In the genomic region with DNA sequence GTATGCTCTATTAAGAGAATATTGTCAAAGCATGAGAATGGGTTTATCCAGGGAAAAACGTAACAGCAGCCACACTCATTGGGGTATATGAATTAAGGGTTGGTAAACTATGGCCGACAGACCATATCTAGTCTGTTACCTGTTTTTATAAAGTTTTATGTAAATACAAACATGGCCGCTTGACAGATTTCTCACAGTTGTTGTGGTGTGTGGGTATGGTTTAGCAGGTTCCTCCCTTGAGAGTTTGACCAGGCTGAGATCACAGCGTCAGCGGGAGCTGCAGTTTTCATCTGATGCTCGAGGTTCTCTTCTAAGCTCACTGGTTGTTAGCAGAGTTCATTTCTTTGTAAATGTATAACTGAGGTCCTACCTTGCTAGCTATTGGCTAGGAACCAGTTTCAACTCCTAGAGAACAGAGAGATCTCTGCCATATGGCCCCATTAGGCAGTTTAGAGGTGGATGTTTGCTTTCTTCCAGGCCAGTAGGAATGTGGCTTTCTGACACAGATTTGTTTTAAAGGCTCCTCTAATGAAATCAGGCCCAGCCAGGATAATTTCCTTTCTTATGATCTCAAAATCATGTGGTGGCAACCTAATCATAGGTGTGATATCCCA, we compare ENCODE assay signal across 17 cellular contexts. TPM values are rescaled to one million over a fixed set of nuclear protein-coding genes. Genes with fewer than 3 reads are reported as not detected.
DNase-seq lines count a peak whose midpoint lies in the region; ATAC-seq, FAIRE-seq and TF ChIP-seq lines count a peak whose summit lies in the region.
"Had no signal": no experiment of that assay in that cellular context is flagged by ENCODE, and none has a peak within 500 bp of the region (broad histone marks: within the 10 kb centered on the region; RNA-seq: fewer than 3 reads in every experiment).

No MANE protein-coding gene starts in this region.

- H3K9me1 ChIP-seq in K562 (ENCODE audit: control insufficient read depth, insufficient read depth, low read length), result no peaks in the 10 kb centered on the region

- H3K4me1 ChIP-seq in K562 (replicated peaks in 1 of 2; ENCODE audit: control insufficient read depth in 2 of 2, insufficient read depth in 2 of 2, low read length in 2 of 2), result no peaks in the 10 kb centered on the region

- TF ChIP-seq EP300 in K562 (IDR thresholded peaks at IDR 0.05; ENCODE audit: low read length), result no peak

- H3K27me3 ChIP-seq in K562 (ENCODE audit: control insufficient read depth in 2 of 2, insufficient read depth in 2 of 2, low read length in 2 of 2), result no peaks in the 10 kb centered on the region
- H3K27me3 ChIP-seq: BLaER1 treated with 17β-estradiol and CSF1 and Interleukin-3, amounts not matched to agents 10 nM and 100 nM had no signal

- H3K9me3 ChIP-seq in K562 (replicated peaks; ENCODE audit: control insufficient read depth, insufficient read depth, low read depth, low read length), result no peaks in the 10 kb centered on the region
- H3K9me3 ChIP-seq: BLaER1 treated with 17β-estradiol and CSF1 and Interleukin-3, amounts not matched to agents 10 nM and 100 nM had no signal

- H3K9ac ChIP-seq in K562 (ENCODE audit: insufficient read depth in 1 of 2, low read depth in 2 of 2, low read length in 2 of 2), result no peak overlapping the region
- H3K9ac ChIP-seq: BLaER1 treated with 17β-estradiol and CSF1 and Interleukin-3, amounts not matched to agents 10 nM and 100 nM had no signal

- no peak overlapping the region for H3K4me3 Mint-ChIP-seq in natural killer cell
- H3K4me3 Mint-ChIP-seq in natural killer cell treated with Interleukin-12 subunit alpha and Interleukin-12 subunit beta and Interleukin-15 and Interleukin-18, amount 100 ng/mL, for 72 hours, result no peak overlapping the region
- no peak overlapping the region for H3K4me3 Mint-ChIP-seq in type B pancreatic cell
- H3K4me3 Mint-ChIP-seq: CD4-positive, CD25-positive, alpha-beta regulatory T cell; GM23338 had no signal

- TF ChIP-seq CTCF in natural killer cell (IDR thresholded peaks at IDR 0.05) (no peak), K562 (IDR thresholded peaks at IDR 0.05 in 2 of 3, conservative IDR thresholded peaks at IDR 0.05 in 1 of 3; ENCODE audit: insufficient read depth in 2 of 3, low read depth in 1 of 3, low read length in 3 of 3) (no peak), type B pancreatic cell (conservative IDR thresholded peaks at IDR 0.05) (no peak), D721Med (IDR thresholded peaks at IDR 0.05; ENCODE audit: insufficient read depth, missing control alignments) (no peak)

- no peak overlapping the region for H3K4me3 ChIP-seq in K562
- H3K4me3 ChIP-seq: BLaER1 treated with 17β-estradiol and CSF1 and Interleukin-3, amounts not matched to agents 10 nM and 100 nM; GM23338 had no signal

- TF ChIP-seq RAD21 in K562 (CRISPR knock-in tag; conservative IDR thresholded peaks at IDR 0.05 in 1 of 2, IDR thresholded peaks at IDR 0.05 in 1 of 2), result no peak

- no peaks in the 10 kb centered on the region for H4K20me1 ChIP-seq in K562 (replicated peaks; ENCODE audit: control insufficient read depth, insufficient read depth, low read length)
- H4K20me1 ChIP-seq: BLaER1 treated with 17β-estradiol and CSF1 and Interleukin-3, amounts not matched to agents 10 nM and 100 nM had no signal

- no peak overlapping the region for H3K27ac ChIP-seq in K562 (ENCODE audit: extremely low read depth, low read depth, low read length)
- H3K27ac ChIP-seq: 22Rv1; BLaER1 treated with 17β-estradiol and CSF1 and Interleukin-3, amounts not matched to agents 10 nM and 100 nM had no signal

- POLR2A ChIA-PET in K562 (lab: Yijun Ruan, JAX), result no interaction called here

- CTCF ChIA-PET in K562 (lab: Yijun Ruan, JAX; ENCODE audit: low intra/inter-chr PET ratio), result no interaction called here

- no peak overlapping the region for H3K4me2 ChIP-seq in K562 (ENCODE audit: insufficient read depth, low read length)
- H3K4me2 ChIP-seq: GM23338 had no signal

- in situ Hi-C loops in K562 (cut with MboI), result no loop called here

- no peak overlapping the region for H2AFZ ChIP-seq in K562 (ENCODE audit: low read depth, low read length)
- H2AFZ ChIP-seq: GM23338 had no signal

- no peaks in the 10 kb centered on the region for H3K9me3 Mint-ChIP-seq in natural killer cell
- no peaks in the 10 kb centered on the region for H3K9me3 Mint-ChIP-seq in natural killer cell treated with Interleukin-12 subunit alpha and Interleukin-12 subunit beta and Interleukin-15 and Interleukin-18, amount 100 ng/mL, for 72 hours
- no peaks in the 10 kb centered on the region for H3K9me3 Mint-ChIP-seq in type B pancreatic cell
- H3K9me3 Mint-ChIP-seq: CD4-positive, CD25-positive, alpha-beta regulatory T cell; GM23338 had no signal

- BruUV-seq in K562 (replicated peaks; lab: Mats Ljungman, UMichigan), result no TSS peak

- FAIRE-seq in K562 (lab: Jason Lieb, UNC), result no peak
- FAIRE-seq in D721Med (lab: Jason Lieb, UNC), result no peak
- FAIRE-seq: HepG2, HTR-8/SVneo had no signal

- no peak for TF ChIP-seq POLR2A in K562 (conservative IDR thresholded peaks at IDR 0.05)

- peak; percentile 62 to 94 (median 77) for ATAC-seq in natural killer cell
- ATAC-seq in natural killer cell treated with Interleukin-12 subunit alpha and Interleukin-12 subunit beta and Interleukin-15 and Interleukin-18, amount 100 ng/mL, for 72 hours, result no peak
- no peak for ATAC-seq in K562
- ATAC-seq in HG02973 (IDR thresholded peaks at IDR 0.05; ENCODE audit: unreplicated experiment), result no peak
- ATAC-seq: GM23338, HepG2 had no signal

- peak overlapping the region in 1 of 2 donors; percentile 31 for H3K27ac Mint-ChIP-seq in natural killer cell
- no peak overlapping the region for H3K27ac Mint-ChIP-seq in natural killer cell treated with Interleukin-12 subunit alpha and Interleukin-12 subunit beta and Interleukin-15 and Interleukin-18, amount 100 ng/mL, for 72 hours
- peak overlapping the region; percentile 60 for H3K27ac Mint-ChIP-seq in type B pancreatic cell
- H3K27ac Mint-ChIP-seq: CD4-positive, CD25-positive, alpha-beta regulatory T cell; GM23338 had no signal

- H3K4me1 Mint-ChIP-seq in natural killer cell, result peaks cover 10 to 13% of the 10 kb centered on the region in 2 donors
- peaks cover 4 to 6% of the 10 kb centered on the region in 2 donors for H3K4me1 Mint-ChIP-seq in natural killer cell treated with Interleukin-12 subunit alpha and Interleukin-12 subunit beta and Interleukin-15 and Interleukin-18, amount 100 ng/mL, for 72 hours (ENCODE audit: low read depth in 2 of 2)
- H3K4me1 Mint-ChIP-seq in type B pancreatic cell (ENCODE audit: unreplicated experiment), result no peaks in the 10 kb centered on the region
- H3K4me1 Mint-ChIP-seq: CD4-positive, CD25-positive, alpha-beta regulatory T cell; GM23338 had no signal

- intact Hi-C loops in natural killer cell (cut with micrococcal nuclease) (loop anchor here (5.0 kb wide), 1 partner anchor 129 kb away; a partner anchor contains a TSS), K562 (cut with micrococcal nuclease) (no loop called here)

- DNase-seq in natural killer cell, result no peak
- no peak for DNase-seq in natural killer cell treated with Interleukin-12 subunit alpha and Interleukin-12 subunit beta and Interleukin-15 and Interleukin-18, amount 100 ng/mL, for 72 hours (ENCODE audit: low spot score)
- no peak for DNase-seq in K562 (ENCODE audit: extremely low read depth in 1 of 4, low spot score in 3 of 4)
- DNase-seq in myocyte (ENCODE audit: low read depth), result peak; percentile 59
- DNase-seq in type B pancreatic cell (ENCODE audit: extremely low spot score, unreplicated experiment), result no peak
- DNase-seq in D721Med (ENCODE audit: insufficient read length, low spot score), result no peak
- no peak for DNase-seq in activated CD4-positive, alpha-beta T cell treated with anti-CD3 and anti-CD28 coated beads, Interleukin-2, amount 50 U/mL, for 48 hours
- DNase-seq: AML-193; CD4-positive, CD25-positive, alpha-beta regulatory T cell; DMS 273 treated with DMSO at 0.1 percent for 48 hours; H7 had no signal

- H3K36me3 ChIP-seq in K562 (ENCODE audit: control insufficient read depth, insufficient read depth, low read length), result peaks cover 82% of the 10 kb centered on the region

- WGBS in K562 (ENCODE audit: insufficient coverage, low coverage, missing lambda C conversion rate), result 92% methylated on average over 6 of the region's 6 CpGs

- H3K36me3 Mint-ChIP-seq in natural killer cell (peaks cover 41% of the 10 kb centered on the region), type B pancreatic cell (peaks cover 41% of the 10 kb centered on the region)
- H3K36me3 Mint-ChIP-seq in natural killer cell treated with Interleukin-12 subunit alpha and Interleukin-12 subunit beta and Interleukin-15 and Interleukin-18, amount 100 ng/mL, for 72 hours, result peaks cover 32% of the 10 kb centered on the region

- H3K27me3 Mint-ChIP-seq in natural killer cell (ENCODE audit: low read depth in 2 of 2) (no peaks in the 10 kb centered on the region), type B pancreatic cell (no peaks in the 10 kb centered on the region)
- H3K27me3 Mint-ChIP-seq in natural killer cell treated with Interleukin-12 subunit alpha and Interleukin-12 subunit beta and Interleukin-15 and Interleukin-18, amount 100 ng/mL, for 72 hours, result no peaks in the 10 kb centered on the region
- H3K27me3 Mint-ChIP-seq: CD4-positive, CD25-positive, alpha-beta regulatory T cell had no signal

- H3K79me2 ChIP-seq in K562 (ENCODE audit: control insufficient read depth, insufficient read depth, low read length), result no peaks in the 10 kb centered on the region

RNA-seq across cellular contexts. Expression of a gene that starts 45.5 kb away (rescaled TPM):
- total RNA-seq in natural killer cell, result 10 to 100 TPM in 2 of 3 donors, 1 to 10 TPM in 1; 2.2 to 32.3 (median 21.9) TPM
- 1 to 10 TPM; 1.4 to 1.8 TPM for total RNA-seq in natural killer cell treated with Interleukin-12 subunit alpha and Interleukin-12 subunit beta and Interleukin-15 and Interleukin-18, amount 100 ng/mL, for 72 hours
- total RNA-seq in K562 (2011; cell fraction: chromatin; rRNA removed; ENCODE audit: low replicate concordance), result not detected in 2 replicates
- not detected in 2 replicates for total RNA-seq in K562 (2011; cell fraction: nucleolus; rRNA removed)
- not detected in 2 replicates for total RNA-seq in K562 (2011; cell fraction: nucleoplasm; rRNA removed)
- total RNA-seq in K562 (2014; rRNA removed), result not detected in 2 replicates
- not detected in 2 replicates for total RNA-seq in K562 (2014; rRNA removed; fragmentation: Illumina TruSeq; extraction: Trizol)
- not detected in 2 replicates for total RNA-seq in K562 (2015; rRNA removed; fragmentation: Illumina TruSeq; extraction: Trizol)
- total RNA-seq in K562 (2021), result not detected in 2 replicates
- not detected in 2 replicates for polyA plus RNA-seq in K562 (2011; rRNA removed)
- not detected in 2 replicates for polyA plus RNA-seq in K562 (2011; cell fraction: cytosol; rRNA removed)
- polyA plus RNA-seq in K562 (2011; cell fraction: nucleus; rRNA removed), result 0.06 TPM in 1 of 2 replicates, not detected in the other
- polyA plus RNA-seq in K562 (2012), result 0.08 TPM in 1 of 2 replicates, not detected in the other
- not detected in 2 replicates for polyA plus RNA-seq in K562 (2014; fragmentation: Illumina TruSeq; extraction: Trizol)
- polyA plus RNA-seq in K562 (2014; fragmentation: Nextera tagmentation; extraction: Ambion mirVana), result not detected
- not detected in 2 replicates for polyA plus RNA-seq in K562 (2014; rRNA removed)
- polyA minus RNA-seq in K562 (2011; rRNA and poly(A)+ RNA removed), result not detected in 2 replicates
- not detected in 2 replicates for polyA minus RNA-seq in K562 (2011; cell fraction: cytosol; rRNA and poly(A)+ RNA removed)
- polyA minus RNA-seq in K562 (2011; cell fraction: nucleus; rRNA and poly(A)+ RNA removed), result not detected in 2 replicates
- total RNA-seq in myocyte, result 0.27 and 0.52 TPM in 2 replicates
- polyA plus RNA-seq in myocyte (2012), result 0.54 TPM
- total RNA-seq in type B pancreatic cell (ENCODE audit: low replicate concordance), result 0.17 and 0.72 TPM in 2 replicates
- total RNA-seq: CD4-positive, CD25-positive, alpha-beta regulatory T cell had no signal
- polyA plus RNA-seq: CD4-positive, CD25-positive, alpha-beta regulatory T cell had no signal

Comparison
In these comparisons a context has a peak if more than half of its experiments do, and no peak if none do; other contexts are left out.
1. ATAC-seq: peak in natural killer cell (3 of 3); none in natural killer cell treated with Interleukin-12 subunit alpha and Interleukin-12 subunit beta and Interleukin-15 and Interleukin-18, amount 100 ng/mL, for 72 hours (0 of 2), K562 (single experiment) and HG02973 (single experiment).